ENCODE assay signal across 8 cellular contexts in the genomic region with DNA sequence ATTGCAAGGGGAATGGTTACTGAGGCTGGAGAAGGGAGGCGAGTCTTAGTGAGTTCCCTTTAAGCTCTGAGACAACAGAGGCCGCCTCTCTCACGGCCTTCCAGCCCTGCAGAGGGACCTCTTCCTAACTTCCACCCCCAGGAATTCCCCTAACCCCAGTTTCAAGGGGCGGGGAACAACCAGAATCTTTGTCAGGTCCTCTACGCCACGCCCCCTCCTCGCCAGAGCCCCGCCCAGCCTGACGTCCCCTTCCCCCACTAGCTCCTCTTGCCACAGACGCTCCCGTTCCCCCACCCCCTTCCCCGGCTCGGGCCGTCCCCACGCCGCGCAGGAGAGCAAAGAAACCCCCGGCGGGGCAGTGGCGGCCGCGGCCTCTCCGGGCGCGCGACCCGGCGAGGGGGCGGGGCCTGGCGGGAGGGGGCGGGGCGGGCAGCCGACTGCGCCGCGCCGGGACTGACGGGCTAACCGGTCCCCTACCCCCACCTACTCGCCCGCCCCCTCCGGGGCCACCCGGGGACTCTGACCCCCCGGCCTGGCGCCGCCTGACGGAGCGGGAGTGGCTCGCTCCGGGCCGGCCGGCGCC. TPM values are rescaled to one million over a fixed set of nuclear protein-coding genes. Genes with fewer than 3 reads are reported as not detected.
DNase-seq lines count a peak whose midpoint lies in the region; ATAC-seq and TF ChIP-seq lines count a peak whose summit lies in the region.

No MANE protein-coding gene starts in this region.

- H3K4me3 ChIP-seq in Jurkat, Clone E6-1 (ENCODE audit: low read length): peak overlapping the region; percentile 68
- peak overlapping the region; percentile 69 for H3K4me3 ChIP-seq in fibroblast of the aortic adventitia (ENCODE audit: low read depth, low read length)

- peak overlapping the region; percentile 91 for H3K27ac ChIP-seq in RWPE1

- peak; percentile 57 for DNase-seq in DMS114 treated with DMSO at 0.1 percent for 48 hours (lab: John Stamatoyannopoulos, UW; ENCODE audit: unreplicated experiment)
- peak; percentile 55 for DNase-seq in Jurkat, Clone E6-1 (ENCODE audit: low read depth, low spot score)
- DNase-seq in RWPE1 (ENCODE audit: low spot score): peak; percentile 89
- peak; percentile 96 for DNase-seq in activated T-helper 9 cell treated with anti-CD3 and anti-CD28 coated beads, Interleukin-2, amount 50 U/mL, for 16 hours (ENCODE audit: low read depth)
- peak; percentile 91 for DNase-seq in fibroblast of the aortic adventitia (ENCODE audit: low read depth)
- peak; percentile 95 for DNase-seq in stimulated activated naive CD4-positive, alpha-beta T cell treated with Interleukin-2 at 50 U/mL for 16 hours (lab: John Stamatoyannopoulos, UW)

- ATAC-seq in GM21529 (IDR thresholded peaks at IDR 0.05; ENCODE audit: unreplicated experiment): peak; percentile 65

- POLR2A ChIA-PET in RWPE1 (lab: Yijun Ruan, JAX; ENCODE audit: low non-redundant PET): no interaction called here

- CTCF ChIA-PET in RWPE1 (lab: Yijun Ruan, JAX): no interaction called here

- H3K36me3 Mint-ChIP-seq in nephron (ENCODE audit: low read depth): peaks cover 4% of the 10 kb centered on the region

- peak overlapping the region; percentile 91 to 98 (median 97) for H3K4me3 Mint-ChIP-seq in nephron

- TF ChIP-seq CTCF in RWPE1 (conservative IDR thresholded peaks at IDR 0.05; ENCODE audit: low read depth): no peak
- no peak for TF ChIP-seq CTCF in fibroblast of the aortic adventitia (IDR thresholded peaks at IDR 0.05; ENCODE audit: insufficient read depth, low read length)
- no peak for TF ChIP-seq CTCF in nephron (IDR thresholded peaks at IDR 0.05; ENCODE audit: unreplicated experiment in 3 of 3)

- no peaks in the 10 kb centered on the region for H3K27me3 Mint-ChIP-seq in nephron (ENCODE audit: low read depth)

- peak overlapping the region; percentile 77 to 98 (median 91) for H3K27ac Mint-ChIP-seq in nephron

- H3K9me3 Mint-ChIP-seq in nephron: no peaks in the 10 kb centered on the region

- peaks cover 43% of the 10 kb centered on the region for H3K4me1 Mint-ChIP-seq in nephron

RNA-seq across cellular contexts. Expression of gene TMEM156, which starts 12.2 kb away (rescaled TPM):
- not detected for polyA plus RNA-seq in Jurkat, Clone E6-1 (2012; ENCODE audit: insufficient read depth, insufficient read length)
- 0.18 TPM in 1 of 2 replicates, not detected in the other for total RNA-seq in fibroblast of the aortic adventitia (ENCODE audit: low replicate concordance)

RNA-seq across cellular contexts. Expression of gene KLHL5, which starts 17.6 kb away (rescaled TPM):
- polyA plus RNA-seq in Jurkat, Clone E6-1 (2012; ENCODE audit: insufficient read depth, insufficient read length): 10.9 TPM
- 50.9 and 103 TPM in 2 replicates for total RNA-seq in fibroblast of the aortic adventitia (ENCODE audit: low replicate concordance)

Comparison
In these comparisons a context has a peak if more than half of its experiments do, and no peak if none do; other contexts are left out.
1. Peak in every context shown above with its lines: DNase-seq, ATAC-seq, H3K4me3 ChIP-seq and H3K27ac ChIP-seq.